17 cellular contexts compared by ENCODE assay signal in the genomic region with DNA sequence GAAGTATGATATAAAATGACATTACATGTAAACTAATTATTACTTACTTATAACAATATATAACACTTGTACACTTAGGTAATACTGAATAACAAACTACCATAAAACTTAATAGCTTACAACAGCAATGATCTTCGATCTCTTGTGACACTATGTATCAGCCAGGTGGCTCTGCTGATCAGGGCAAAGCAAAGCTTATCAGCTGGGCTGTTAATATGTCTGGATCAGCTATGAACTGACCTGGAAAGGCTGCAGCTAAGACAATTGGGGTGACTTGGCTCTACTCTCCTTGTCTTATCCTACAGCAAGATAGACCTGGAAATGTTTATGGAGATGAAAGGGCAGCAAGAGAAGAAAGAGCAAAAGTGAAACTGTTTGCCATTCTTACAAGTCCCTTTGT.
"Had no signal": no experiment of that assay in that cellular context is flagged by ENCODE, and none has a peak within 500 bp of the region (broad histone marks: within the 10 kb centered on the region; RNA-seq: fewer than 3 reads in every experiment).

No MANE protein-coding gene starts in this region.

- H3K36me3 ChIP-seq: heart right ventricle, tibial artery had no signal

- H3K4me1 ChIP-seq: heart right ventricle, tibial artery had no signal

- DNase-seq: activated CD4-positive, alpha-beta T cell treated with anti-CD3 and anti-CD28 coated beads, Interleukin-2, amount 10 ng/mL, durations not matched to agents 7 days and 5 days; activated CD4-positive, CD25-positive, alpha-beta regulatory T cell treated with anti-CD3 and anti-CD28 coated beads, Interleukin-2, amount 50 U/mL, for 72 hours; activated CD8-positive, alpha-beta T cell treated with anti-CD3 and anti-CD28 coated beads, Interleukin-2, amount 10 ng/mL, durations not matched to agents 7 days and 5 days; activated gamma-delta T cell treated with Interleukin-2 at 50 U/mL for 16 hours; activated T-cell treated with anti-CD3 and anti-CD28 coated beads, Interleukin-2, amount 50 U/mL, for 1 hour; aorta; effector CD4-positive, alpha-beta T cell; erythroblast; foreskin fibroblast; heart right ventricle; kidney; natural killer cell; stimulated activated CD4-positive, alpha-beta T cell treated with anti-CD3 and anti-CD28 coated beads, Interleukin-4, amount 100 ng/mL, for 24 hours; stimulated activated naive CD4-positive, alpha-beta T cell treated with Interleukin-2 at 50 U/mL for 16 hours; substantia nigra; T-helper 2 cell; tibial artery had no signal

- H3K27ac ChIP-seq: heart right ventricle, tibial artery had no signal

- H3K4me3 ChIP-seq: heart right ventricle, tibial artery had no signal

- H3K9me3 ChIP-seq: tibial artery had no signal

- H3K27me3 ChIP-seq: tibial artery had no signal
